ENCODE assay signal across 21 cellular contexts in the genomic region with DNA sequence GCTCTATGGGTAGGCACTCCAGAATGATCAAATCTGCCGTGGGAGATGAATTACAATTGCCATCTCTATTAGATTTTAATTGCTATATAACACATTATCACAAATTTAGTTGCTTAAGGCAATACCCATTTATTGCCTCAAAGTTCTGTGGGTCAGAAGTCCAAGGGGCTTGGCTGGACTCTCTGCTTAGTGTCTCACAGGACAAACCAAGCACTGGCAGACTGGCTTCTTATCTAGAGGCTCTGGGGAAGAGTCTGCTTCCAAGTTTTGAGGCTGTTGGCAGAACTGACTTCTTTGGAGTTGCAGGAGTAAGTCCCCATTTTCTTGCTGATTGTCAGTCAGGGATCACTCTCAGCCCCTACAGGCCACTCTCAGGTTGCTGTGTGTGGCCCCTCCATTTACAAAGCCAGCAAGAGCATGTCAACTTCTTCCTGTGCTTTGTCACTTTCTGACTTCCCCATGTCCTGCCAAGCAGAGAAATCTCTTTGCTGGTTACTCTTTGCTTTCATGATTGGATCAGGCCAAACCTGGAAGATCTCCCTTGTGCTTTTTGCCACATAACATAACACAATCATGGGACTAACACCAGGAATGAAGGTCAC.
DNase-seq lines count a peak whose midpoint lies in the region; ATAC-seq, FAIRE-seq and TF ChIP-seq lines count a peak whose summit lies in the region.
"Had no signal": no experiment of that assay in that cellular context is flagged by ENCODE, and none has a peak within 500 bp of the region (broad histone marks: within the 10 kb centered on the region; RNA-seq: fewer than 3 reads in every experiment).

No MANE protein-coding gene starts in this region.

- TF ChIP-seq EP300 in tibial nerve (IDR thresholded peaks at IDR 0.05): no peak

- H4K5ac ChIP-seq in mesendoderm (ENCODE audit: low read length): no peak overlapping the region

- WGBS in endodermal cell (ENCODE audit: insufficient coverage in 1 of 2, insufficient read length in 1 of 2), 2 experiments: 90% methylated on average over 1 of the region's 1 CpG; no CpG with 5 or more reads in 1 of the 2 experiments
- WGBS in mesendoderm (ENCODE audit: extremely low coverage, insufficient coverage, low lambda C conversion rate): no CpG with 5 or more reads among the region's 1 CpG
- 80 to 91% methylated on average over 1 of the region's 1 CpG for WGBS in tibial nerve, 2 donors

- no peak overlapping the region for H3K27ac Mint-ChIP-seq in endodermal cell
- H3K27ac Mint-ChIP-seq: CD14-positive monocyte had no signal

- no peak overlapping the region for H3K4ac ChIP-seq in mesendoderm (ENCODE audit: low read depth, low read length)

- no peak overlapping the region for H2BK5ac ChIP-seq in mesendoderm (ENCODE audit: low read length)

- H3K27ac ChIP-seq in left ventricle myocardium inferior (replicated peaks) (no peak overlapping the region), endodermal cell (ENCODE audit: low read depth, low read length) (no peak overlapping the region), mesendoderm (ENCODE audit: low read depth, low read length) (no peak overlapping the region), tibial nerve (no peak overlapping the region)
- H3K27ac ChIP-seq: HL-60 had no signal

- no peaks in the 10 kb centered on the region for H3K4me1 ChIP-seq in left ventricle myocardium inferior
- no peaks in the 10 kb centered on the region for H3K4me1 ChIP-seq in endodermal cell (ENCODE audit: control insufficient read depth, insufficient read depth, low read length)
- no peaks in the 10 kb centered on the region for H3K4me1 ChIP-seq in mesendoderm (ENCODE audit: control insufficient read depth, low read depth, low read length)
- H3K4me1 ChIP-seq in tibial nerve: peaks cover 0 to 9% (median 0%) of the 10 kb centered on the region in 4 donors

- H3K4me3 Mint-ChIP-seq in endodermal cell: no peak overlapping the region
- H3K4me3 Mint-ChIP-seq: CD14-positive monocyte had no signal

- H3K56ac ChIP-seq in mesendoderm (ENCODE audit: low read length): no peak overlapping the region

- H3K9me3 Mint-ChIP-seq in endodermal cell: no peaks in the 10 kb centered on the region

- H3K79me2 ChIP-seq in mesendoderm (ENCODE audit: control insufficient read depth, insufficient read depth, low read length): no peaks in the 10 kb centered on the region

- H3K36me3 Mint-ChIP-seq in endodermal cell (ENCODE audit: low read depth): no peaks in the 10 kb centered on the region
- H3K36me3 Mint-ChIP-seq: CD14-positive monocyte had no signal

- TF ChIP-seq CTCF in left ventricle myocardium inferior (IDR thresholded peaks at IDR 0.05; ENCODE audit: borderline replicate concordance) (no peak), endodermal cell (conservative IDR thresholded peaks at IDR 0.05) (no peak), tibial nerve (IDR thresholded peaks at IDR 0.05) (no peak)

- no peak overlapping the region for H2BK120ac ChIP-seq in mesendoderm (ENCODE audit: low read depth, low read length)

- H3K79me1 ChIP-seq in mesendoderm (ENCODE audit: low read length): no peaks in the 10 kb centered on the region

- ATAC-seq in Right ventricle myocardium inferior (peak; percentile 79), GM18520 (IDR thresholded peaks at IDR 0.05; ENCODE audit: unreplicated experiment) (no peak)

- H2AK5ac ChIP-seq in mesendoderm (ENCODE audit: low read length): no peak overlapping the region

- H3K4me1 Mint-ChIP-seq in endodermal cell: peaks cover 10% of the 10 kb centered on the region
- H3K4me1 Mint-ChIP-seq: CD14-positive monocyte had no signal

- H3K18ac ChIP-seq in mesendoderm (ENCODE audit: low read length): no peak overlapping the region

- intact Hi-C loops in Right ventricle myocardium inferior (cut with DNase I) (no loop called here), left ventricle myocardium inferior (cut with micrococcal nuclease) (no loop called here)

- H3K36me3 ChIP-seq in left ventricle myocardium inferior (no peaks in the 10 kb centered on the region), endodermal cell (ENCODE audit: control insufficient read depth, insufficient read depth, low read length) (no peaks in the 10 kb centered on the region), mesendoderm (ENCODE audit: control insufficient read depth, insufficient read depth, low read length) (no peaks in the 10 kb centered on the region), tibial nerve (no peaks in the 10 kb centered on the region)

- H3K4me3 ChIP-seq in left ventricle myocardium inferior: no peak overlapping the region
- H3K4me3 ChIP-seq in endodermal cell (ENCODE audit: low read length): no peak overlapping the region
- no peak overlapping the region for H3K4me3 ChIP-seq in mesendoderm (ENCODE audit: low read length)
- H3K4me3 ChIP-seq in tibial nerve: no peak overlapping the region

- no peak overlapping the region for H3K23ac ChIP-seq in mesendoderm (ENCODE audit: low read length)

- FAIRE-seq in urothelium cell line (lab: Jason Lieb, UNC): peak; percentile 73
- FAIRE-seq in GM12891 (lab: Jason Lieb, UNC): no peak
- FAIRE-seq: G401.6 had no signal

- H3K9ac ChIP-seq in endodermal cell (ENCODE audit: extremely low read depth, low read length, poor library complexity, severe bottlenecking) (no peak overlapping the region), mesendoderm (ENCODE audit: low read length) (no peak overlapping the region)

- no peak overlapping the region for H2BK15ac ChIP-seq in mesendoderm (replicated peaks; ENCODE audit: low read depth)

- no peaks in the 10 kb centered on the region for H3K27me3 Mint-ChIP-seq in endodermal cell (ENCODE audit: insufficient read depth)

- H3K4me2 ChIP-seq in mesendoderm (ENCODE audit: low read length): no peak overlapping the region

- no peak overlapping the region for H4K8ac ChIP-seq in mesendoderm (ENCODE audit: low read depth, low read length)

- no peaks in the 10 kb centered on the region for H3K27me3 ChIP-seq in left ventricle myocardium inferior (ENCODE audit: low read depth)
- no peaks in the 10 kb centered on the region for H3K27me3 ChIP-seq in endodermal cell (ENCODE audit: control insufficient read depth, insufficient read depth, low read length, poor library complexity, severe bottlenecking)
- no peaks in the 10 kb centered on the region for H3K27me3 ChIP-seq in mesendoderm (ENCODE audit: insufficient read depth, low read length, poor library complexity)
- no peaks in the 10 kb centered on the region for H3K27me3 ChIP-seq in tibial nerve

- no peaks in the 10 kb centered on the region for H3K9me3 ChIP-seq in left ventricle myocardium inferior (replicated peaks)
- H3K9me3 ChIP-seq in endodermal cell (ENCODE audit: control insufficient read depth, low read length): no peaks in the 10 kb centered on the region
- no peaks in the 10 kb centered on the region for H3K9me3 ChIP-seq in tibial nerve

- DNase-seq in Right ventricle myocardium inferior (ENCODE audit: missing footprints): no peak
- no peak for DNase-seq in left ventricle myocardium inferior
- DNase-seq in endodermal cell: peak; percentile 70
- peak; percentile 53 for DNase-seq in mesendoderm
- DNase-seq in urothelium cell line (ENCODE audit: low spot score): no peak
- DNase-seq in tibial nerve (ENCODE audit: low spot score in 2 of 2): no peak
- no peak for DNase-seq in GM12891 (ENCODE audit: insufficient read length, low spot score)
- DNase-seq: 8988T, DMS 273 treated with DMSO at 0.1 percent for 48 hours, DND-41, Kasumi-1, MM.1S, NCI-H1092 treated with DMSO at 0.1 percent for 48 hours, NCI-H146, NCI-H2029 treated with DMSO at 0.1 percent for 48 hours, NCI-H2171, NCI-H526 had no signal

- TF ChIP-seq POLR2A in tibial nerve (IDR thresholded peaks at IDR 0.05) (no peak), GM12891 (IDR thresholded peaks at IDR 0.05; ENCODE audit: low read depth, low read length) (no peak)

TF ChIP-seq in GM12891, 5 proteins besides CTCF, POLR2A, EP300 and RAD21:
- no peak for TF ChIP-seq SPI1 (IDR thresholded peaks at IDR 0.05; ENCODE audit: low read depth, low read length)
- no peak for TF ChIP-seq POLR2AphosphoS5 (IDR thresholded peaks at IDR 0.05; ENCODE audit: low read depth, low read length)
- TF ChIP-seq TAF1 (IDR thresholded peaks at IDR 0.05; ENCODE audit: low read depth, low read length): no peak
- no peak for TF ChIP-seq PAX5 (IDR thresholded peaks at IDR 0.05; ENCODE audit: insufficient read depth, low read length, severe bottlenecking)
- no peak for TF ChIP-seq POU2F2 (IDR thresholded peaks at IDR 0.05; ENCODE audit: low read depth, low read length)
TF ChIP-seq in GM12891: peak in this region for 0.

Comparison
In these comparisons a context has a peak if more than half of its experiments do, and no peak if none do; other contexts are left out.
1. DNase-seq: peak in endodermal cell (single experiment) and mesendoderm (single experiment); none in Right ventricle myocardium inferior (single experiment), left ventricle myocardium inferior (single experiment), urothelium cell line (single experiment), tibial nerve (0 of 2) and GM12891 (single experiment).